ENCODE assay signal across 8 cellular contexts in genomic region chr2:3738454-3738853, GRCh38.
DNase-seq lines count a peak whose midpoint lies in the region; FAIRE-seq and TF ChIP-seq lines count a peak whose summit lies in the region.
"Had no signal": no experiment of that assay in that cellular context is flagged by ENCODE, and none has a peak within 500 bp of the region (broad histone marks: within the 10 kb centered on the region; RNA-seq: fewer than 3 reads in every experiment).

No MANE protein-coding gene starts in this region.

- DNase-seq in HFF-Myc (ENCODE audit: extremely low read depth, low read depth): no peak
- DNase-seq in RPMI8226: peak; percentile 63
- peak; percentile 69 for DNase-seq in islet precursor cell
- DNase-seq in foreskin melanocyte: no peak
- DNase-seq in activated T-cell treated with anti-CD3 and anti-CD28 coated beads, Interleukin-2, amount 50 U/mL, for 1 hour: no peak
- no peak for DNase-seq in midbrain (lab: John Stamatoyannopoulos, UW)
- DNase-seq: stimulated activated CD4-positive, alpha-beta T cell treated with anti-CD3 and anti-CD28 coated beads, Interleukin-4, amount 100 ng/mL, for 1 hour had no signal

- no peak overlapping the region for H3K4me3 ChIP-seq in HFF-Myc (replicated peaks; ENCODE audit: low read depth, low read length)

- TF ChIP-seq CTCF in HFF-Myc (IDR thresholded peaks at IDR 0.05; ENCODE audit: low read depth, low read length, missing control alignments): peak; percentile 38

- FAIRE-seq in G401.6 (lab: Jason Lieb, UNC): peak; percentile 53

Comparison
In these comparisons a context has a peak if more than half of its experiments do, and no peak if none do; other contexts are left out.
1. DNase-seq: peak in RPMI8226 (single experiment) and islet precursor cell (single experiment); none in HFF-Myc (single experiment), foreskin melanocyte (single experiment), activated T-cell treated with anti-CD3 and anti-CD28 coated beads, Interleukin-2, amount 50 U/mL, for 1 hour (single experiment) and midbrain (single experiment).